Comparison of ENCODE assay signal across 1 cellular context in genomic region chr10:133405272-133405671, GRCh38.
TF ChIP-seq lines count a peak whose summit lies in the region.

No MANE protein-coding gene starts in this region.

TF ChIP-seq in IMR-90, 13 proteins besides CTCF, POLR2A, EP300 and RAD21:
- no peak for TF ChIP-seq CHD1 (IDR thresholded peaks at IDR 0.05; ENCODE audit: low read depth, low read length)
- no peak for TF ChIP-seq MXI1 (IDR thresholded peaks at IDR 0.05; ENCODE audit: borderline replicate concordance, low read depth, low read length)
- TF ChIP-seq FOS (IDR thresholded peaks at IDR 0.05; ENCODE audit: low read depth, low read length): no peak
- TF ChIP-seq MAZ (IDR thresholded peaks at IDR 0.05; ENCODE audit: borderline replicate concordance, low read depth, low read length): no peak
- TF ChIP-seq BHLHE40 (IDR thresholded peaks at IDR 0.05; ENCODE audit: low read depth, low read length): no peak
- TF ChIP-seq RFX5 (IDR thresholded peaks at IDR 0.05; ENCODE audit: low read depth, low read length): no peak
- no peak for TF ChIP-seq SMC3 (IDR thresholded peaks at IDR 0.05; ENCODE audit: low read depth, low read length)
- no peak for TF ChIP-seq NFE2L2 (IDR thresholded peaks at IDR 0.05; ENCODE audit: low read depth, low read length)
- TF ChIP-seq CEBPB (IDR thresholded peaks at IDR 0.05; ENCODE audit: low read depth, low read length): no peak
- TF ChIP-seq USF2 (IDR thresholded peaks at IDR 0.05; ENCODE audit: low read depth, low read length): no peak
- no peak for TF ChIP-seq ELK1 (IDR thresholded peaks at IDR 0.05; ENCODE audit: borderline replicate concordance, low read depth, low read length)
- TF ChIP-seq RCOR1 (IDR thresholded peaks at IDR 0.05; ENCODE audit: insufficient replicate concordance, low read length): no peak
- no peak for TF ChIP-seq MAFK (IDR thresholded peaks at IDR 0.05; ENCODE audit: low read depth, low read length)
